ENCODE assay signal across 9 cellular contexts in the genomic region with DNA sequence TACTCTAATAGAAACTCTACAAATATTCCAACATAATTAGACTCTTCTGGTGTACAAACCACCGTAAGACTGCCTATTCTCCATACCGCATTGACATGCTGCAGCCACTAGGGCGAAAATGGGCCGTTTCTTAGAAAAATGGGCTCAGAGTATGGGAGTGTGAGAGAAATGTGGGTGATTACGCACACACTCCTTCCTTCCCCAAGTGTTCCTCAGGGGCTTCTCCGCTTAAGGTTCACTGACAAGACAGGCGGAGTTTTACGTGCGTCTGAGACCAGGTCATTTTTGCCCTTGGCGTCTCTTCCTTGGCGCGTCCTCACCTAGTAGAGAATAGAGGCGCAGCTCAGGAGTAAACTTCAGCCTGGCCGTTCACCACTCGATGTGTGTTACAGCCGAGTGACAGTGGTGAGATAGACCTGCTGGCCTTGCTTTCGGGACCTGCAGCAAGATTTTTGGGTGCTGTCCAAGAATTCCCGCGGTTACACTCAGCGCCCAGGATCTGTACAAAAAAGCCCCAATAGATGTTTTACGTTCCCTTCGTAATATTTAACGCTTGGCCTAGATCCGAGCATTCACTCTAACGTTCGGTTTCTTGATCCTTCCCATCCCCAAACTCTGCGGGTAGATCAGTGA. TPM values are rescaled to one million over a fixed set of nuclear protein-coding genes. Genes with fewer than 3 reads are reported as not detected.
DNase-seq lines count a peak whose midpoint lies in the region; ATAC-seq, FAIRE-seq and TF ChIP-seq lines count a peak whose summit lies in the region.
"Had no signal": no experiment of that assay in that cellular context is flagged by ENCODE, and none has a peak within 500 bp of the region (broad histone marks: within the 10 kb centered on the region; RNA-seq: fewer than 3 reads in every experiment).

No MANE protein-coding gene starts in this region.

- TF ChIP-seq CTCF in AG04450 (IDR thresholded peaks at IDR 0.05; ENCODE audit: low read depth, low read length) = peak; percentile 30; the same call in 1 of the 2 replicates
- peak; percentile 19 to 55 (median 46); a peak in 5 of 6 replicates for TF ChIP-seq CTCF in GM12878 (IDR thresholded peaks at IDR 0.05 in 2 of 3, conservative IDR thresholded peaks at IDR 0.05 in 1 of 3; ENCODE audit: control insufficient read depth in 2 of 3, extremely low read depth in 1 of 3, insufficient read depth in 1 of 3, low read depth in 3 of 3, low read length in 3 of 3)
- TF ChIP-seq CTCF in keratinocyte (optimal IDR thresholded peaks at IDR 0.05 in 1 of 3, IDR thresholded peaks at IDR 0.05 in 1 of 3, conservative IDR thresholded peaks at IDR 0.05 in 1 of 3; ENCODE audit: extremely low read depth in 1 of 3, insufficient read depth in 2 of 3, low read length in 3 of 3) = peak; percentile 45 to 73 (median 46)
- TF ChIP-seq CTCF in stomach (IDR thresholded peaks at IDR 0.05) = peak in 1 of 7 experiments; percentile 17

- H3K9ac ChIP-seq in GM12878 (ENCODE audit: control insufficient read depth, insufficient read depth, low read length) (no peak overlapping the region), keratinocyte (ENCODE audit: control insufficient read depth, extremely low read depth, insufficient read depth, low read length) (no peak overlapping the region)

- TF ChIP-seq RAD21 in GM12878 (IDR thresholded peaks at IDR 0.05; ENCODE audit: insufficient read depth, low read depth, low read length) = no peak

- H2AFZ ChIP-seq in GM12878 (ENCODE audit: control insufficient read depth, low read depth, low read length) (no peak overlapping the region; the same call in 1 of the 2 replicates), keratinocyte (ENCODE audit: control insufficient read depth, low read length) (peak overlapping the region; percentile 84)

- no peaks in the 10 kb centered on the region for H3K9me1 ChIP-seq in keratinocyte (ENCODE audit: control insufficient read depth, extremely low read depth, insufficient read depth, low read length)

- H4K20me1 ChIP-seq in GM12878 (ENCODE audit: control insufficient read depth, insufficient read depth) = no peaks in the 10 kb centered on the region; the same call in 1 of the 2 replicates
- peaks cover 3% of the 10 kb centered on the region for H4K20me1 ChIP-seq in keratinocyte (ENCODE audit: control insufficient read depth, extremely low read depth, insufficient read depth, low read length)

- H3K4me3 ChIP-seq in AG04450 (ENCODE audit: low read depth, low read length) (no peak overlapping the region), GM12878 (peak overlapping the region; percentile 56), keratinocyte (ENCODE audit: control insufficient read depth in 2 of 3, extremely low read depth in 1 of 3, insufficient read depth in 2 of 3, low read depth in 1 of 3, low read length in 3 of 3) (peak overlapping the region; percentile 2 to 74 (median 67)), stomach (peak overlapping the region; percentile 38 to 52 (median 46))

- H3K27ac ChIP-seq in AG04450 (ENCODE audit: low read depth, low read length) (no peak overlapping the region), GM12878 (ENCODE audit: control insufficient read depth, insufficient read depth) (no peak overlapping the region), keratinocyte (ENCODE audit: control insufficient read depth, insufficient read depth, low read length) (no peak overlapping the region), stomach (no peak overlapping the region)

- POLR2A ChIA-PET in AG04450 (lab: Yijun Ruan, JAX) = no interaction called here
- POLR2A ChIA-PET in GM12878 (lab: Charles Lee) = interaction anchor here (0.7 kb wide), 1 partner anchor 591 kb away, joined by 3 read pairs; no protein-coding TSS in a partner anchor

- dilution Hi-C loops in keratinocyte (cut with MboI; ENCODE audit: extremely low pct_ligation_motif_present, low sequenced_read_pairs) = no loop called here

- TF ChIP-seq EP300 in GM12878 (IDR thresholded peaks at IDR 0.05; ENCODE audit: borderline replicate concordance in 1 of 2, control insufficient read depth in 1 of 2, low read depth in 2 of 2, low read length in 2 of 2) (no peak), stomach (IDR thresholded peaks at IDR 0.05) (no peak)

- H3K4me1 ChIP-seq in GM12878 (ENCODE audit: control insufficient read depth, insufficient read depth, low read length) (peaks cover 4% of the 10 kb centered on the region; the same call in 1 of the 2 replicates), keratinocyte (ENCODE audit: control insufficient read depth, extremely low read depth, insufficient read depth, low read length) (peaks cover 24% of the 10 kb centered on the region), stomach (peaks cover 31 to 38% (median 34%) of the 10 kb centered on the region in 4 donors)

- intact Hi-C loops in GM12878 (cut with micrococcal nuclease; ENCODE audit: unreplicated experiment) = loop anchor here (2.0 to 10.0 kb wide), 4 partner anchors 117 to 590 kb away; no protein-coding TSS in a partner anchor
- intact Hi-C loops in stomach (cut with DNase I; ENCODE audit: low total_unique reads) = no loop called here

- H3K36me3 ChIP-seq in GM12878 (ENCODE audit: control insufficient read depth in 2 of 2, insufficient read depth in 2 of 2, low read length in 1 of 2) (no peaks in the 10 kb centered on the region), keratinocyte (ENCODE audit: control insufficient read depth in 2 of 2, extremely low read depth in 1 of 2, insufficient read depth in 2 of 2, low read length in 2 of 2) (no peaks in the 10 kb centered on the region), stomach (no peaks in the 10 kb centered on the region)

- H3K79me2 ChIP-seq in GM12878 (ENCODE audit: control insufficient read depth, insufficient read depth, low read length) = no peaks in the 10 kb centered on the region
- H3K79me2 ChIP-seq in keratinocyte (ENCODE audit: control insufficient read depth, insufficient read depth, low read length) = no peaks in the 10 kb centered on the region

- H3K9me3 ChIP-seq in AG04450 (ENCODE audit: control insufficient read depth, insufficient read depth, low read length) (peaks cover 4% of the 10 kb centered on the region; the same call in 1 of the 2 replicates), GM12878 (replicated peaks; ENCODE audit: control insufficient read depth, insufficient read depth, low read length) (no peaks in the 10 kb centered on the region), keratinocyte (ENCODE audit: control insufficient read depth, low read depth, low read length) (peaks cover 3% of the 10 kb centered on the region), stomach (peaks cover 0 to 6% (median 2%) of the 10 kb centered on the region in 4 donors)

- FAIRE-seq in GM12878 (lab: Jason Lieb, UNC) (no peak), keratinocyte (lab: Jason Lieb, UNC) (peak; percentile 5)

- BruUV-seq in GM12878 (replicated peaks; lab: Mats Ljungman, UMichigan) = no TSS peak

- SMC1A ChIA-PET in GM12878 (lab: Charles Lee; ENCODE audit: uncharacterized antibody, unreplicated experiment) = interaction anchor here (1.3 kb wide), 1 partner anchor 28 kb away, joined by 3 read pairs; no protein-coding TSS in a partner anchor

- H3K4me2 ChIP-seq in GM12878 (ENCODE audit: control insufficient read depth, insufficient read depth) = peak overlapping the region; percentile 93
- peak overlapping the region; percentile 98 for H3K4me2 ChIP-seq in keratinocyte (ENCODE audit: control insufficient read depth, extremely low read depth, insufficient read depth, low read depth, low read length)

- in situ Hi-C loops in GM12878 (cut with MboI) = loop anchor here (10.0 kb wide), 1 partner anchor 273 kb away; no protein-coding TSS in a partner anchor
- in situ Hi-C loops in KBM-7 (cut with MboI; ENCODE audit: low pct_unique_long_range_greater_than_20kb, low sequenced_read_pairs) = no loop called here

- WGBS in GM12878 (ENCODE audit: insufficient coverage, insufficient replicate concordance, low lambda C conversion rate, missing lambda C conversion rate) = 21% methylated on average over 27 of the region's 27 CpGs
- WGBS in stomach, 5 donors = 5 to 14% (median 7%) methylated on average over 27 of the region's 27 CpGs

- peaks cover 23% of the 10 kb centered on the region for H3K27me3 ChIP-seq in AG04450 (ENCODE audit: control insufficient read depth, insufficient read depth, low read length)
- peaks cover 5 to 11% of the 10 kb centered on the region in 2 experiments; a peak in 3 of 4 replicates for H3K27me3 ChIP-seq in GM12878 (replicated peaks in 1 of 2; ENCODE audit: control insufficient read depth in 2 of 2, insufficient read depth in 2 of 2, low read length in 1 of 2)
- peaks cover 24% of the 10 kb centered on the region for H3K27me3 ChIP-seq in keratinocyte (ENCODE audit: control insufficient read depth, extremely low read depth, insufficient read depth, low read length)
- H3K27me3 ChIP-seq in stomach = peaks cover 0 to 62% (median 44%) of the 10 kb centered on the region in 3 donors

- DNase-seq in AG04450 (ENCODE audit: low read depth, low spot score) (no peak), GM12878 (ENCODE audit: low read depth, low spot score) (no peak), keratinocyte (ENCODE audit: low read depth, low spot score) (no peak), stomach (no peak), KBM-7 (no peak), GOT3 (lab: John Stamatoyannopoulos, UW) (no peak)

- no peak for TF ChIP-seq POLR2A in GM12878 (IDR thresholded peaks at IDR 0.05; ENCODE audit: low read depth, low read length)
- no peak for TF ChIP-seq POLR2A in stomach (IDR thresholded peaks at IDR 0.05)

- CTCF ChIA-PET in AG04450 (lab: Charles Lee) (no interaction called here), GM12878 (lab: Yijun Ruan, JAX) (interaction anchor here (1.0 to 2.0 kb wide), 2 partner anchors 112 to 120 kb away, joined by 3 to 11 read pairs; no protein-coding TSS in a partner anchor)

- RAD21 ChIA-PET in GM12878 (lab: Charles Lee; ENCODE audit: unreplicated experiment) = interaction anchor here (0.6 to 2.1 kb wide), 2 partner anchors 27 to 735 kb away, joined by 3 to 7 read pairs; no protein-coding TSS in a partner anchor

- ATAC-seq in GM18498 (IDR thresholded peaks at IDR 0.05; ENCODE audit: unreplicated experiment) (peak; percentile 30), HG03460 (IDR thresholded peaks at IDR 0.05; ENCODE audit: unreplicated experiment) (peak; percentile 25), GM12878 (peak; percentile 61)

RNA-seq across cellular contexts. Expression of a gene that starts 1.8 kb away (rescaled TPM):
- polyA plus RNA-seq in AG04450 (2011; rRNA removed) = not detected in 2 replicates
- polyA minus RNA-seq in AG04450 (2011; rRNA and poly(A)+ RNA removed) = 0.04 and 0.09 TPM in 2 replicates
- total RNA-seq in GM12878 (2013; cell fraction: nucleolus; rRNA removed) = 1.0 and 1.1 TPM in 2 replicates
- 0.45 and 0.76 TPM in 2 replicates for total RNA-seq in GM12878 (2014; rRNA removed)
- 0.69 and 0.76 TPM in 2 replicates for total RNA-seq in GM12878 (2014; rRNA removed; fragmentation: Illumina TruSeq; extraction: Trizol)
- 0.51 and 0.59 TPM in 2 replicates for total RNA-seq in GM12878 (2021)
- 0.52 TPM for polyA plus RNA-seq in GM12878 (2011; ENCODE audit: low read depth)
- 4.6 TPM in 2 replicates for polyA plus RNA-seq in GM12878 (2011; rRNA removed)
- 2.4 and 3.1 TPM in 2 replicates for polyA plus RNA-seq in GM12878 (2011; cell fraction: cytosol; rRNA removed)
- polyA plus RNA-seq in GM12878 (2011; cell fraction: nucleus; rRNA removed) = 3.5 and 3.6 TPM in 2 replicates
- polyA plus RNA-seq in GM12878 (2012) = 0.55 and 1.0 TPM in 2 replicates
- polyA plus RNA-seq in GM12878 (2014; fragmentation: Illumina TruSeq; extraction: Trizol) = 1.0 TPM in 2 replicates
- under 1 TPM; 0.49 to 0.60 TPM for polyA plus RNA-seq in GM12878 (2014; fragmentation: Nextera tagmentation; extraction: Ambion mirVana)
- 0.42 and 0.48 TPM in 2 replicates for polyA plus RNA-seq in GM12878 (2014; rRNA removed)
- under 1 TPM; 0.70 to 0.78 TPM for polyA plus RNA-seq in GM12878 (2016; fragmentation: Nextera tagmentation; extraction: Ambion mirVana)
- polyA minus RNA-seq in GM12878 (2011; rRNA and poly(A)+ RNA removed) = 4.7 and 5.9 TPM in 2 replicates
- 0.53 and 1.2 TPM in 2 replicates for polyA minus RNA-seq in GM12878 (2011; cell fraction: cytosol; rRNA and poly(A)+ RNA removed)
- 4.0 and 5.7 TPM in 2 replicates for polyA minus RNA-seq in GM12878 (2011; cell fraction: nucleus; rRNA and poly(A)+ RNA removed)
- 0.03 to 0.10 TPM (median 0.08 TPM) in 3 replicates for polyA plus RNA-seq in keratinocyte
- 0.07 TPM for polyA plus RNA-seq in keratinocyte (2011; ENCODE audit: low read depth)
- polyA plus RNA-seq in keratinocyte (2011; cell fraction: cytosol; rRNA removed) = 0.05 and 0.06 TPM in 2 replicates
- polyA plus RNA-seq in keratinocyte (2011; cell fraction: nucleus; rRNA removed) = 0.11 and 0.15 TPM in 2 replicates
- 0.03 and 0.04 TPM in 2 replicates for polyA plus RNA-seq in keratinocyte (2012; ENCODE audit: low replicate concordance)
- polyA minus RNA-seq in keratinocyte = 0.13 TPM in 2 of 3 replicates, not detected in the other
- not detected for polyA minus RNA-seq in keratinocyte (2011; cell fraction: cytosol; rRNA and poly(A)+ RNA removed)
- polyA minus RNA-seq in keratinocyte (2011; cell fraction: nucleus; rRNA and poly(A)+ RNA removed) = 0.11 and 0.39 TPM in 2 replicates
- total RNA-seq in stomach = 1 to 10 TPM; 1.4 to 8.8 (median 3.2) TPM
- 1 to 10 TPM in 1 of 3 donors, under 1 TPM in 2; 0.06 to 3.0 (median 0.15) TPM for polyA plus RNA-seq in stomach
- total RNA-seq: HT1080 had no signal
